In genomic region chr2:10389191-10389590, GRCh38 we compare ENCODE assay signal across 1 cellular context.
TF ChIP-seq lines count a peak whose summit lies in the region.

No MANE protein-coding gene starts in this region.

TF ChIP-seq in SK-N-SH treated with all-trans-retinoic acid at 6 μM for 48 hours, 23 proteins besides CTCF, POLR2A, EP300 and RAD21:
- no peak for TF ChIP-seq TSHZ2 (CRISPR knock-in tag; IDR thresholded peaks at IDR 0.05)
- TF ChIP-seq ZNF8 (CRISPR knock-in tag; IDR thresholded peaks at IDR 0.05) = no peak
- TF ChIP-seq BACH2 (CRISPR knock-in tag; IDR thresholded peaks at IDR 0.05; ENCODE audit: borderline replicate concordance) = no peak
- no peak for TF ChIP-seq ISL1 (CRISPR knock-in tag; IDR thresholded peaks at IDR 0.05)
